ENCODE assay signal across 1 cellular context in the genomic region with DNA sequence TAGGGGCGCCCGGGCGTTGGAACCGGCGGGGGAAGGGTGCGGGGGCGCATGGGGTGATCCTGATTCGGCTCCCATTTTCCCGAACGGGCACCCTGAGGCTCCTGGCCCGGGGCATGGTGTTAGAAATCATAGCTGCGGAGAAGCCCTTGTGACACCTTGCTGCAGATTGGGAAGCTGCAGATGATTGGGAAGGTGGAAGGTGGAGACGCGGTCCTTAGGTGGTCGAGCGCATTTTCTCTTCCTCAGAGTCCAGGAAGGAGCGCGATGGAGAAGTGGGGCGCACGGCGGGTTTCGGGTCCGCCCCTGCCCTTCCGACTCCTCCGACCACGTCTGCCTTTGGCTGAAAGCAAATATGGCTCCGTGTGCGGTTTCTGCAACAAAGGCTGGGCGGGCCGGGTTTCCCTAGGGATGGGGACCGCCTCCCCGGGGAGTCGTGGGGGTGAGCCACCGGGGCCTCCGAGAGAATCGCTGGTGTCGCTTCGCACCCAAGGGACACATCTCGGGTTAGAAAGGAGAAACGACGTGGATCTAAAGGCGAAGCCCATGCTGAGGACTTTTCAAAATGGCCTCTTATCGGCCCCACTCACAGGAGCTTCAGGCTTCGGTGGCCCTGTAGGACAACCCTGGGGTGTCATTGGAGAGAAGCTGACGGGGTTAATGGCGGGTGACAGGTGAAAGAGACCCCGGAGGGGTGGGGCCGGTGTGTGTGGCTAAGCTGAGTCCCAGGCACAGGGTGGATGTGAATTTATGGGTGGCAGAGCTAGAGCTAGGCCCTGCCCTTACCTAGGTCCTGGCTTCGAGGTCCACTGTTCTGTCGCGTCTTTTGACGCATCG.
TF ChIP-seq lines count a peak whose summit lies in the region.

No MANE protein-coding gene starts in this region.

TF ChIP-seq in HepG2, 621 proteins besides CTCF, POLR2A, EP300 and RAD21 (continued from another document and continues in another):
- TF ChIP-seq, protein P1, sequence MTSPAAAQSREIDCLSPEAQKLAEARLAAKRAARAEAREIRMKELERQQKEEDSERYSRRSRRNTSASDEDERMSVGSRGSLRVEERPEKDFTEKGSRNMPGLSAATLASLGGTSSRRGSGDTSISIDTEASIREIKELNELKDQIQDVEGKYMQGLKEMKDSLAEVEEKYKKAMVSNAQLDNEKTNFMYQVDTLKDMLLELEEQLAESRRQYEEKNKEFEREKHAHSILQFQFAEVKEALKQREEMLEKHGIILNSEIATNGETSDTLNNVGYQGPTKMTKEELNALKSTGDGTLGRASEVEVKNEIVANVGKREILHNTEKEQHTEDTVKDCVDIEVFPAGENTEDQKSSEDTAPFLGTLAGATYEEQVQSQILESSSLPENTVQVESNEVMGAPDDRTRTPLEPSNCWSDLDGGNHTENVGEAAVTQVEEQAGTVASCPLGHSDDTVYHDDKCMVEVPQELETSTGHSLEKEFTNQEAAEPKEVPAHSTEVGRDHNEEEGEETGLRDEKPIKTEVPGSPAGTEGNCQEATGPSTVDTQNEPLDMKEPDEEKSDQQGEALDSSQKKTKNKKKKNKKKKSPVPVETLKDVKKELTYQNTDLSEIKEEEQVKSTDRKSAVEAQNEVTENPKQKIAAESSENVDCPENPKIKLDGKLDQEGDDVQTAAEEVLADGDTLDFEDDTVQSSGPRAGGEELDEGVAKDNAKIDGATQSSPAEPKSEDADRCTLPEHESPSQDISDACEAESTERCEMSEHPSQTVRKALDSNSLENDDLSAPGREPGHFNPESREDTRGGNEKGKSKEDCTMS (CRISPR knock-in tag; conservative IDR thresholded peaks at IDR 0.05): no peak
- TF ChIP-seq HDAC1 (CRISPR knock-in tag; IDR thresholded peaks at IDR 0.05) (no peak; the same call in 1 of the 2 replicates), RFXAP (CRISPR knock-in tag; IDR thresholded peaks at IDR 0.05; ENCODE audit: borderline replicate concordance) (no peak), MZF1 (CRISPR knock-in tag; IDR thresholded peaks at IDR 0.05; ENCODE audit: borderline replicate concordance) (no peak), ZNF589 (CRISPR knock-in tag; conservative IDR thresholded peaks at IDR 0.05) (0 out of 2 replicates have a peak, but pooled peaks have one; percentile 9), AGO1 (IDR thresholded peaks at IDR 0.05; ENCODE audit: low read depth, low read length, poor library complexity, severe bottlenecking) (no peak), MIXL1 (CRISPR knock-in tag; IDR thresholded peaks at IDR 0.05) (no peak), DPF2 (CRISPR knock-in tag; IDR thresholded peaks at IDR 0.05; ENCODE audit: borderline replicate concordance, low read depth) (no peak), ZNF558 (CRISPR knock-in tag; IDR thresholded peaks at IDR 0.05; ENCODE audit: borderline replicate concordance) (no peak), SIX1 (CRISPR knock-in tag; IDR thresholded peaks at IDR 0.05; ENCODE audit: borderline replicate concordance) (no peak), NFIC (IDR thresholded peaks at IDR 0.05; ENCODE audit: low read length) (no peak), PPARG (CRISPR knock-in tag; conservative IDR thresholded peaks at IDR 0.05) (no peak), EZH2 (conservative IDR thresholded peaks at IDR 0.05; ENCODE audit: low read depth, low read length) (no peak), RFX3 (CRISPR knock-in tag; IDR thresholded peaks at IDR 0.05) (no peak), ZNF160 (CRISPR knock-in tag; IDR thresholded peaks at IDR 0.05) (no peak), ZNF616 (CRISPR knock-in tag; IDR thresholded peaks at IDR 0.05; ENCODE audit: low read depth) (no peak), HMGA1 (CRISPR knock-in tag; conservative IDR thresholded peaks at IDR 0.05) (no peak), ZNF605 (CRISPR knock-in tag; IDR thresholded peaks at IDR 0.05) (no peak), REXO4 (CRISPR knock-in tag; IDR thresholded peaks at IDR 0.05; ENCODE audit: borderline replicate concordance) (no peak), ZNF263 (CRISPR knock-in tag; IDR thresholded peaks at IDR 0.05) (no peak), ZIK1 (CRISPR knock-in tag; IDR thresholded peaks at IDR 0.05; ENCODE audit: borderline replicate concordance, low read depth) (no peak), ZNF446 (CRISPR knock-in tag; IDR thresholded peaks at IDR 0.05) (no peak)
- TF ChIP-seq, protein P2, sequence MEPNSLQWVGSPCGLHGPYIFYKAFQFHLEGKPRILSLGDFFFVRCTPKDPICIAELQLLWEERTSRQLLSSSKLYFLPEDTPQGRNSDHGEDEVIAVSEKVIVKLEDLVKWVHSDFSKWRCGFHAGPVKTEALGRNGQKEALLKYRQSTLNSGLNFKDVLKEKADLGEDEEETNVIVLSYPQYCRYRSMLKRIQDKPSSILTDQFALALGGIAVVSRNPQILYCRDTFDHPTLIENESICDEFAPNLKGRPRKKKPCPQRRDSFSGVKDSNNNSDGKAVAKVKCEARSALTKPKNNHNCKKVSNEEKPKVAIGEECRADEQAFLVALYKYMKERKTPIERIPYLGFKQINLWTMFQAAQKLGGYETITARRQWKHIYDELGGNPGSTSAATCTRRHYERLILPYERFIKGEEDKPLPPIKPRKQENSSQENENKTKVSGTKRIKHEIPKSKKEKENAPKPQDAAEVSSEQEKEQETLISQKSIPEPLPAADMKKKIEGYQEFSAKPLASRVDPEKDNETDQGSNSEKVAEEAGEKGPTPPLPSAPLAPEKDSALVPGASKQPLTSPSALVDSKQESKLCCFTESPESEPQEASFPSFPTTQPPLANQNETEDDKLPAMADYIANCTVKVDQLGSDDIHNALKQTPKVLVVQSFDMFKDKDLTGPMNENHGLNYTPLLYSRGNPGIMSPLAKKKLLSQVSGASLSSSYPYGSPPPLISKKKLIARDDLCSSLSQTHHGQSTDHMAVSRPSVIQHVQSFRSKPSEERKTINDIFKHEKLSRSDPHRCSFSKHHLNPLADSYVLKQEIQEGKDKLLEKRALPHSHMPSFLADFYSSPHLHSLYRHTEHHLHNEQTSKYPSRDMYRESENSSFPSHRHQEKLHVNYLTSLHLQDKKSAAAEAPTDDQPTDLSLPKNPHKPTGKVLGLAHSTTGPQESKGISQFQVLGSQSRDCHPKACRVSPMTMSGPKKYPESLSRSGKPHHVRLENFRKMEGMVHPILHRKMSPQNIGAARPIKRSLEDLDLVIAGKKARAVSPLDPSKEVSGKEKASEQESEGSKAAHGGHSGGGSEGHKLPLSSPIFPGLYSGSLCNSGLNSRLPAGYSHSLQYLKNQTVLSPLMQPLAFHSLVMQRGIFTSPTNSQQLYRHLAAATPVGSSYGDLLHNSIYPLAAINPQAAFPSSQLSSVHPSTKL (CRISPR knock-in tag; IDR thresholded peaks at IDR 0.05): no peak
- TF ChIP-seq, protein P3, sequence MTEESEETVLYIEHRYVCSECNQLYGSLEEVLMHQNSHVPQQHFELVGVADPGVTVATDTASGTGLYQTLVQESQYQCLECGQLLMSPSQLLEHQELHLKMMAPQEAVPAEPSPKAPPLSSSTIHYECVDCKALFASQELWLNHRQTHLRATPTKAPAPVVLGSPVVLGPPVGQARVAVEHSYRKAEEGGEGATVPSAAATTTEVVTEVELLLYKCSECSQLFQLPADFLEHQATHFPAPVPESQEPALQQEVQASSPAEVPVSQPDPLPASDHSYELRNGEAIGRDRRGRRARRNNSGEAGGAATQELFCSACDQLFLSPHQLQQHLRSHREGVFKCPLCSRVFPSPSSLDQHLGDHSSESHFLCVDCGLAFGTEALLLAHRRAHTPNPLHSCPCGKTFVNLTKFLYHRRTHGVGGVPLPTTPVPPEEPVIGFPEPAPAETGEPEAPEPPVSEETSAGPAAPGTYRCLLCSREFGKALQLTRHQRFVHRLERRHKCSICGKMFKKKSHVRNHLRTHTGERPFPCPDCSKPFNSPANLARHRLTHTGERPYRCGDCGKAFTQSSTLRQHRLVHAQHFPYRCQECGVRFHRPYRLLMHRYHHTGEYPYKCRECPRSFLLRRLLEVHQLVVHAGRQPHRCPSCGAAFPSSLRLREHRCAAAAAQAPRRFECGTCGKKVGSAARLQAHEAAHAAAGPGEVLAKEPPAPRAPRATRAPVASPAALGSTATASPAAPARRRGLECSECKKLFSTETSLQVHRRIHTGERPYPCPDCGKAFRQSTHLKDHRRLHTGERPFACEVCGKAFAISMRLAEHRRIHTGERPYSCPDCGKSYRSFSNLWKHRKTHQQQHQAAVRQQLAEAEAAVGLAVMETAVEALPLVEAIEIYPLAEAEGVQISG (CRISPR knock-in tag; IDR thresholded peaks at IDR 0.05): no peak
- TF ChIP-seq, protein P4, sequence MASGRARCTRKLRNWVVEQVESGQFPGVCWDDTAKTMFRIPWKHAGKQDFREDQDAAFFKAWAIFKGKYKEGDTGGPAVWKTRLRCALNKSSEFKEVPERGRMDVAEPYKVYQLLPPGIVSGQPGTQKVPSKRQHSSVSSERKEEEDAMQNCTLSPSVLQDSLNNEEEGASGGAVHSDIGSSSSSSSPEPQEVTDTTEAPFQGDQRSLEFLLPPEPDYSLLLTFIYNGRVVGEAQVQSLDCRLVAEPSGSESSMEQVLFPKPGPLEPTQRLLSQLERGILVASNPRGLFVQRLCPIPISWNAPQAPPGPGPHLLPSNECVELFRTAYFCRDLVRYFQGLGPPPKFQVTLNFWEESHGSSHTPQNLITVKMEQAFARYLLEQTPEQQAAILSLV (CRISPR knock-in tag; IDR thresholded peaks at IDR 0.05; ENCODE audit: borderline replicate concordance): 0 out of 2 replicates have a peak, but pooled peaks have one; percentile 3
- TF ChIP-seq, protein P5, sequence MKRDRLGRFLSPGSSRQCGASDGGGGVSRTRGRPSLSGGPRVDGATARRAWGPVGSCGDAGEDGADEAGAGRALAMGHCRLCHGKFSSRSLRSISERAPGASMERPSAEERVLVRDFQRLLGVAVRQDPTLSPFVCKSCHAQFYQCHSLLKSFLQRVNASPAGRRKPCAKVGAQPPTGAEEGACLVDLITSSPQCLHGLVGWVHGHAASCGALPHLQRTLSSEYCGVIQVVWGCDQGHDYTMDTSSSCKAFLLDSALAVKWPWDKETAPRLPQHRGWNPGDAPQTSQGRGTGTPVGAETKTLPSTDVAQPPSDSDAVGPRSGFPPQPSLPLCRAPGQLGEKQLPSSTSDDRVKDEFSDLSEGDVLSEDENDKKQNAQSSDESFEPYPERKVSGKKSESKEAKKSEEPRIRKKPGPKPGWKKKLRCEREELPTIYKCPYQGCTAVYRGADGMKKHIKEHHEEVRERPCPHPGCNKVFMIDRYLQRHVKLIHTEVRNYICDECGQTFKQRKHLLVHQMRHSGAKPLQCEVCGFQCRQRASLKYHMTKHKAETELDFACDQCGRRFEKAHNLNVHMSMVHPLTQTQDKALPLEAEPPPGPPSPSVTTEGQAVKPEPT (CRISPR knock-in tag; IDR thresholded peaks at IDR 0.05; ENCODE audit: low read depth): no peak
- TF ChIP-seq, protein P6, sequence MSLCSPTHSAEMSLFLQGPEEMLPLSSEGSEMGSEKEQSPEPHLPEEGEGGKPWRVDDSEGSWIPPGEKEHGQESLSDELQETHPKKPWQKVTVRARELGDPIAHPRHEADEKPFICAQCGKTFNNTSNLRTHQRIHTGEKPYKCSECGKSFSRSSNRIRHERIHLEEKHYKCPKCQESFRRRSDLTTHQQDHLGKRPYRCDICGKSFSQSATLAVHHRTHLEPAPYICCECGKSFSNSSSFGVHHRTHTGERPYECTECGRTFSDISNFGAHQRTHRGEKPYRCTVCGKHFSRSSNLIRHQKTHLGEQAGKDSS (CRISPR knock-in tag; IDR thresholded peaks at IDR 0.05; ENCODE audit: borderline replicate concordance, low read depth): peak; percentile 17; the same call in 1 of the 2 replicates
- TF ChIP-seq, protein P7, sequence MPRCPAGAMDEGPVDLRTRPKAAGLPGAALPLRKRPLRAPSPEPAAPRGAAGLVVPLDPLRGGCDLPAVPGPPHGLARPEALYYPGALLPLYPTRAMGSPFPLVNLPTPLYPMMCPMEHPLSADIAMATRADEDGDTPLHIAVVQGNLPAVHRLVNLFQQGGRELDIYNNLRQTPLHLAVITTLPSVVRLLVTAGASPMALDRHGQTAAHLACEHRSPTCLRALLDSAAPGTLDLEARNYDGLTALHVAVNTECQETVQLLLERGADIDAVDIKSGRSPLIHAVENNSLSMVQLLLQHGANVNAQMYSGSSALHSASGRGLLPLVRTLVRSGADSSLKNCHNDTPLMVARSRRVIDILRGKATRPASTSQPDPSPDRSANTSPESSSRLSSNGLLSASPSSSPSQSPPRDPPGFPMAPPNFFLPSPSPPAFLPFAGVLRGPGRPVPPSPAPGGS (CRISPR knock-in tag; IDR thresholded peaks at IDR 0.05): no peak; the same call in 1 of the 2 replicates
- TF ChIP-seq, protein P8, sequence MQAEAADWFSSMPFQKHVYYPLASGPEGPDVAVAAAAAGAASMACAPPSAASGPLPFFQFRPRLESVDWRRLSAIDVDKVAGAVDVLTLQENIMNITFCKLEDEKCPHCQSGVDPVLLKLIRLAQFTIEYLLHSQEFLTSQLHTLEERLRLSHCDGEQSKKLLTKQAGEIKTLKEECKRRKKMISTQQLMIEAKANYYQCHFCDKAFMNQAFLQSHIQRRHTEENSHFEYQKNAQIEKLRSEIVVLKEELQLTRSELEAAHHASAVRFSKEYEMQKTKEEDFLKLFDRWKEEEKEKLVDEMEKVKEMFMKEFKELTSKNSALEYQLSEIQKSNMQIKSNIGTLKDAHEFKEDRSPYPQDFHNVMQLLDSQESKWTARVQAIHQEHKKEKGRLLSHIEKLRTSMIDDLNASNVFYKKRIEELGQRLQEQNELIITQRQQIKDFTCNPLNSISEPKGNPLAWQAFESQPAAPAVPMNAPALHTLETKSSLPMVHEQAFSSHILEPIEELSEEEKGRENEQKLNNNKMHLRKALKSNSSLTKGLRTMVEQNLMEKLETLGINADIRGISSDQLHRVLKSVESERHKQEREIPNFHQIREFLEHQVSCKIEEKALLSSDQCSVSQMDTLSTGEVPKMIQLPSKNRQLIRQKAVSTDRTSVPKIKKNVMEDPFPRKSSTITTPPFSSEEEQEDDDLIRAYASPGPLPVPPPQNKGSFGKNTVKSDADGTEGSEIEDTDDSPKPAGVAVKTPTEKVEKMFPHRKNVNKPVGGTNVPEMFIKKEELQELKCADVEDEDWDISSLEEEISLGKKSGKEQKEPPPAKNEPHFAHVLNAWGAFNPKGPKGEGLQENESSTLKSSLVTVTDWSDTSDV (CRISPR knock-in tag; IDR thresholded peaks at IDR 0.05): no peak; the same call in 1 of the 2 replicates
- TF ChIP-seq, protein P9, sequence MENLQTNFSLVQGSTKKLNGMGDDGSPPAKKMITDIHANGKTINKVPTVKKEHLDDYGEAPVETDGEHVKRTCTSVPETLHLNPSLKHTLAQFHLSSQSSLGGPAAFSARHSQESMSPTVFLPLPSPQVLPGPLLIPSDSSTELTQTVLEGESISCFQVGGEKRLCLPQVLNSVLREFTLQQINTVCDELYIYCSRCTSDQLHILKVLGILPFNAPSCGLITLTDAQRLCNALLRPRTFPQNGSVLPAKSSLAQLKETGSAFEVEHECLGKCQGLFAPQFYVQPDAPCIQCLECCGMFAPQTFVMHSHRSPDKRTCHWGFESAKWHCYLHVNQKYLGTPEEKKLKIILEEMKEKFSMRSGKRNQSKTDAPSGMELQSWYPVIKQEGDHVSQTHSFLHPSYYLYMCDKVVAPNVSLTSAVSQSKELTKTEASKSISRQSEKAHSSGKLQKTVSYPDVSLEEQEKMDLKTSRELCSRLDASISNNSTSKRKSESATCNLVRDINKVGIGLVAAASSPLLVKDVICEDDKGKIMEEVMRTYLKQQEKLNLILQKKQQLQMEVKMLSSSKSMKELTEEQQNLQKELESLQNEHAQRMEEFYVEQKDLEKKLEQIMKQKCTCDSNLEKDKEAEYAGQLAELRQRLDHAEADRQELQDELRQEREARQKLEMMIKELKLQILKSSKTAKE (CRISPR knock-in tag; IDR thresholded peaks at IDR 0.05; ENCODE audit: borderline replicate concordance): no peak
